27 cellular contexts compared by ENCODE assay signal in genomic region chr10:127194598-127194997, GRCh38. TPM values are rescaled to one million over a fixed set of nuclear protein-coding genes. Genes with fewer than 3 reads are reported as not detected.
A peak's percentile ranks its signal among the peaks of the same experiment; 100 is the strongest.
DNase-seq lines count a peak whose midpoint lies in the region; TF ChIP-seq lines count a peak whose summit lies in the region.
"Had no signal": no experiment of that assay in that cellular context is flagged by ENCODE, and none has a peak within 500 bp of the region (broad histone marks: within the 10 kb centered on the region; RNA-seq: fewer than 3 reads in every experiment).

No MANE protein-coding gene starts in this region.

- H3K27ac ChIP-seq in cardiac muscle cell: no peak overlapping the region
- H3K27ac ChIP-seq: BLaER1 treated with 17β-estradiol and CSF1 and Interleukin-3, amounts not matched to agents 10 nM and 100 nM; body of pancreas; psoas muscle; vagina had no signal

- intact Hi-C loops in cardiac septum (cut with DNase I): no loop called here

- H3K27ac Mint-ChIP-seq in nephron progenitor cell: no peak overlapping the region
- no peak overlapping the region for H3K27ac Mint-ChIP-seq in type B pancreatic cell
- H3K27ac Mint-ChIP-seq: activated CD8-positive, alpha-beta memory T cell treated with anti-CD3 and anti-CD28 coated beads, Interleukin-2, amount 10 ng/mL, durations not matched to agents 7 days and 5 days; activated naive CD4-positive, alpha-beta T cell treated with anti-CD3 and anti-CD28 coated beads, Interleukin-2, amount 50 U/mL, for 72 hours; dendritic cell treated with granulocyte-macrophage colony-stimulating factor and Interleukin-4, amounts not matched to agents 40 ng/mL and 50 ng/mL, for 4 days; memory B cell; natural killer cell treated with Interleukin-12 subunit alpha and Interleukin-12 subunit beta and Interleukin-15 and Interleukin-18, amount 100 ng/mL, for 72 hours; T-cell had no signal

- peaks cover 22% of the 10 kb centered on the region for H3K4me1 Mint-ChIP-seq in nephron progenitor cell
- no peaks in the 10 kb centered on the region for H3K4me1 Mint-ChIP-seq in type B pancreatic cell (ENCODE audit: unreplicated experiment)
- H3K4me1 Mint-ChIP-seq: memory B cell had no signal

- H3K9me3 Mint-ChIP-seq in nephron progenitor cell: no peaks in the 10 kb centered on the region
- H3K9me3 Mint-ChIP-seq in type B pancreatic cell: no peaks in the 10 kb centered on the region
- H3K9me3 Mint-ChIP-seq: activated naive CD4-positive, alpha-beta T cell treated with anti-CD3 and anti-CD28 coated beads, Interleukin-2, amount 50 U/mL, for 72 hours; dendritic cell treated with granulocyte-macrophage colony-stimulating factor and Interleukin-4, amounts not matched to agents 40 ng/mL and 50 ng/mL, for 4 days; memory B cell; natural killer cell treated with Interleukin-12 subunit alpha and Interleukin-12 subunit beta and Interleukin-15 and Interleukin-18, amount 100 ng/mL, for 72 hours; T-cell had no signal

- H3K36me3 Mint-ChIP-seq in nephron progenitor cell (ENCODE audit: low read depth): no peaks in the 10 kb centered on the region
- no peaks in the 10 kb centered on the region for H3K36me3 Mint-ChIP-seq in type B pancreatic cell
- H3K36me3 Mint-ChIP-seq: activated CD8-positive, alpha-beta memory T cell treated with anti-CD3 and anti-CD28 coated beads, Interleukin-2, amount 10 ng/mL, durations not matched to agents 7 days and 5 days; activated naive CD4-positive, alpha-beta T cell treated with anti-CD3 and anti-CD28 coated beads, Interleukin-2, amount 50 U/mL, for 72 hours; memory B cell; natural killer cell treated with Interleukin-12 subunit alpha and Interleukin-12 subunit beta and Interleukin-15 and Interleukin-18, amount 100 ng/mL, for 72 hours; T-cell had no signal

- no peak for DNase-seq in cardiac muscle cell (ENCODE audit: low read depth in 1 of 2, low spot score in 1 of 2)
- no peak for DNase-seq in cardiac septum (ENCODE audit: low spot score)
- DNase-seq in globus pallidus (ENCODE audit: low spot score): peak; percentile 7
- no peak for DNase-seq in nephron progenitor cell
- DNase-seq in type B pancreatic cell (ENCODE audit: extremely low spot score, unreplicated experiment): no peak
- DNase-seq in mesenteric fat pad (ENCODE audit: low spot score): no peak
- no peak for DNase-seq in RPMI8226
- DNase-seq in DMS 273 treated with DMSO at 0.1 percent for 48 hours (lab: John Stamatoyannopoulos, UW): no peak
- DNase-seq: activated CD4-positive, alpha-beta T cell treated with anti-CD3 and anti-CD28 coated beads for 4 hours; activated CD8-positive, alpha-beta memory T cell treated with anti-CD3 and anti-CD28 coated beads, Interleukin-2, amount 10 ng/mL, durations not matched to agents 7 days and 5 days; body of pancreas; Calu3; hippocampal formation; kidney glomerular epithelial cell; NCI-H1694; NCI-H2227 treated with DMSO at 0.1 percent for 48 hours; NCI-H748 treated with DMSO at 0.1 percent for 48 hours; psoas muscle; SHP77; stimulated activated CD4-positive, alpha-beta T cell treated with anti-CD3 and anti-CD28 coated beads, Interleukin-12 subunit alpha, Interleukin-12 subunit beta, amount 100 ng/mL, for 4 hours; T-cell had no signal

- H3K27me3 ChIP-seq in cardiac muscle cell: peaks cover 68% of the 10 kb centered on the region
- H3K27me3 ChIP-seq: body of pancreas, vagina had no signal

- H3K9me3 ChIP-seq in cardiac muscle cell (ENCODE audit: low read depth): no peaks in the 10 kb centered on the region
- H3K9me3 ChIP-seq: body of pancreas, psoas muscle, vagina had no signal

- H3K27me3 Mint-ChIP-seq in nephron progenitor cell (ENCODE audit: low read depth, poor library complexity): peaks cover 70% of the 10 kb centered on the region
- H3K27me3 Mint-ChIP-seq in type B pancreatic cell: peaks cover 63% of the 10 kb centered on the region

- H3K4me3 ChIP-seq in cardiac muscle cell: peak overlapping the region; percentile 38
- H3K4me3 ChIP-seq: BLaER1 treated with 17β-estradiol and CSF1 and Interleukin-3, amounts not matched to agents 10 nM and 100 nM; body of pancreas had no signal

- TF ChIP-seq CTCF in cardiac muscle cell (IDR thresholded peaks at IDR 0.05; ENCODE audit: low read depth, low read length) (no peak), nephron progenitor cell (IDR thresholded peaks at IDR 0.05) (no peak), type B pancreatic cell (conservative IDR thresholded peaks at IDR 0.05) (no peak)

- H3K4me1 ChIP-seq in cardiac muscle cell (ENCODE audit: low read depth): peaks cover 11% of the 10 kb centered on the region
- H3K4me1 ChIP-seq: psoas muscle had no signal

- H3K4me3 Mint-ChIP-seq in nephron progenitor cell: peak overlapping the region; percentile 55
- peak overlapping the region; percentile 71 for H3K4me3 Mint-ChIP-seq in type B pancreatic cell
- H3K4me3 Mint-ChIP-seq: activated CD8-positive, alpha-beta memory T cell treated with anti-CD3 and anti-CD28 coated beads, Interleukin-2, amount 10 ng/mL, durations not matched to agents 7 days and 5 days; dendritic cell treated with granulocyte-macrophage colony-stimulating factor and Interleukin-4, amounts not matched to agents 40 ng/mL and 50 ng/mL, for 4 days; memory B cell; natural killer cell treated with Interleukin-12 subunit alpha and Interleukin-12 subunit beta and Interleukin-15 and Interleukin-18, amount 100 ng/mL, for 72 hours had no signal

- H3K36me3 ChIP-seq in cardiac muscle cell: no peaks in the 10 kb centered on the region
- H3K36me3 ChIP-seq: BLaER1 treated with 17β-estradiol and CSF1 and Interleukin-3, amounts not matched to agents 10 nM and 100 nM; vagina had no signal

RNA-seq across cellular contexts. Expression of gene INSYN2A, which starts 1.8 kb away (rescaled TPM):
- not detected in 2 replicates for total RNA-seq in cardiac muscle cell
- polyA plus RNA-seq in cardiac muscle cell: 0.41 and 0.60 TPM in 2 replicates
- total RNA-seq in cardiac septum: 0.19 TPM
- 0.07 and 0.85 TPM in 2 replicates for total RNA-seq in type B pancreatic cell (ENCODE audit: low replicate concordance)
- not detected for total RNA-seq in mesenteric fat pad
- total RNA-seq: activated CD8-positive, alpha-beta memory T cell treated with anti-CD3 and anti-CD28 coated beads, Interleukin-2, amount 10 ng/mL, durations not matched to agents 7 days and 5 days; activated naive CD4-positive, alpha-beta T cell treated with anti-CD3 and anti-CD28 coated beads, Interleukin-2, amount 50 U/mL, for 72 hours; body of pancreas; Calu3; natural killer cell treated with Interleukin-12 subunit alpha and Interleukin-12 subunit beta and Interleukin-15 and Interleukin-18, amount 100 ng/mL, for 72 hours; T-cell had no signal
